Comparison of ENCODE assay signal across 8 cellular contexts in genomic region chr6:115896538-115897129, GRCh38.
DNase-seq lines count a peak whose midpoint lies in the region; ATAC-seq, FAIRE-seq and TF ChIP-seq lines count a peak whose summit lies in the region.

No MANE protein-coding gene starts in this region.

- TF ChIP-seq POLR2A in A549 (IDR thresholded peaks at IDR 0.05; ENCODE audit: low read length): no peak
- TF ChIP-seq POLR2A in erythroblast (IDR thresholded peaks at IDR 0.05; ENCODE audit: low read length): no peak

- intact Hi-C loops in activated T-helper 1 cell treated with anti-CD3 and anti-CD28 coated beads, Interleukin-12 subunit alpha, Interleukin-12 subunit beta, Interleukin-2, Interleukin-4 antibody, amounts not matched to agents 30 ng/mL and 10 ng/mL and 1 ng/mL, durations not matched to agents 14 hours and 24 hours and 36 hours (cut with micrococcal nuclease): loop anchor here (1.0 to 10.0 kb wide), 2 partner anchors 902 to 1148 kb away; no protein-coding TSS in a partner anchor

- peak; percentile 64 to 71; a peak in 5 of 6 replicates for ATAC-seq in A549
- peak; percentile 38 for ATAC-seq in HG03139 (IDR thresholded peaks at IDR 0.05; ENCODE audit: unreplicated experiment)

- peak; percentile 70 to 75 for TF ChIP-seq RAD21 in A549 (conservative IDR thresholded peaks at IDR 0.05 in 1 of 2, IDR thresholded peaks at IDR 0.05 in 1 of 2)

- no peak for FAIRE-seq in A549 (lab: Jason Lieb, UNC)

- WGBS in A549 (ENCODE audit: missing lambda C conversion rate): 43% methylated on average over 2 of the region's 2 CpGs

- no peak overlapping the region for H3K4me3 ChIP-seq in A549

- no peaks in the 10 kb centered on the region for H3K9me3 ChIP-seq in A549

- no peaks in the 10 kb centered on the region for H3K4me1 Mint-ChIP-seq in activated T-helper 1 cell treated with anti-CD3 and anti-CD28 coated beads, Interleukin-12 subunit alpha, Interleukin-12 subunit beta, Interleukin-2, Interleukin-4 antibody, amounts not matched to agents 30 ng/mL and 10 ng/mL and 1 ng/mL, durations not matched to agents 14 hours and 24 hours and 36 hours (ENCODE audit: low read depth)

- H3K4me1 ChIP-seq in A549: no peaks in the 10 kb centered on the region

- H3K27ac ChIP-seq in A549: no peak overlapping the region

- no peaks in the 10 kb centered on the region for H3K36me3 Mint-ChIP-seq in activated T-helper 1 cell treated with anti-CD3 and anti-CD28 coated beads, Interleukin-12 subunit alpha, Interleukin-12 subunit beta, Interleukin-2, Interleukin-4 antibody, amounts not matched to agents 30 ng/mL and 10 ng/mL and 1 ng/mL, durations not matched to agents 14 hours and 24 hours and 36 hours (ENCODE audit: low read depth)

- H3K9me3 Mint-ChIP-seq in activated T-helper 1 cell treated with anti-CD3 and anti-CD28 coated beads, Interleukin-12 subunit alpha, Interleukin-12 subunit beta, Interleukin-2, Interleukin-4 antibody, amounts not matched to agents 30 ng/mL and 10 ng/mL and 1 ng/mL, durations not matched to agents 14 hours and 24 hours and 36 hours: no peaks in the 10 kb centered on the region

- H3K27me3 Mint-ChIP-seq in activated T-helper 1 cell treated with anti-CD3 and anti-CD28 coated beads, Interleukin-12 subunit alpha, Interleukin-12 subunit beta, Interleukin-2, Interleukin-4 antibody, amounts not matched to agents 30 ng/mL and 10 ng/mL and 1 ng/mL, durations not matched to agents 14 hours and 24 hours and 36 hours (ENCODE audit: insufficient read depth): no peaks in the 10 kb centered on the region

- no peak for TF ChIP-seq EP300 in A549 (IDR thresholded peaks at IDR 0.05)

- H3K27ac Mint-ChIP-seq in activated T-helper 1 cell treated with anti-CD3 and anti-CD28 coated beads, Interleukin-12 subunit alpha, Interleukin-12 subunit beta, Interleukin-2, Interleukin-4 antibody, amounts not matched to agents 30 ng/mL and 10 ng/mL and 1 ng/mL, durations not matched to agents 14 hours and 24 hours and 36 hours: no peak overlapping the region

- CTCF ChIA-PET in A549 (lab: Yijun Ruan, JAX): interaction anchor here (0.6 to 1.6 kb wide), 8 partner anchors 8 to 1149 kb away, joined by 3 to 5 read pairs (median 3); no protein-coding TSS in a partner anchor

- peak; percentile 8 to 13 for DNase-seq in A549 (ENCODE audit: low read depth in 1 of 2, low spot score in 1 of 2)
- DNase-seq in OCI-M1 (lab: John Stamatoyannopoulos, UW): peak; percentile 80
- DNase-seq in erythroblast (lab: John Stamatoyannopoulos, UW): peak; percentile 10 to 52
- peak; percentile 78 for DNase-seq in pons (ENCODE audit: low spot score)
- no peak for DNase-seq in stimulated activated CD4-positive, alpha-beta T cell treated with anti-CD3 and anti-CD28 coated beads, Interleukin-2, amount 100 ng/mL, for 48 hours
- DNase-seq in activated T-helper 1 cell treated with anti-CD3 and anti-CD28 coated beads, Interleukin-12 subunit alpha, Interleukin-12 subunit beta, Interleukin-2, Interleukin-4 antibody, amounts not matched to agents 30 ng/mL and 10 ng/mL and 1 ng/mL, durations not matched to agents 14 hours and 24 hours and 36 hours (ENCODE audit: low spot score): no peak

- no peak overlapping the region for H3K4me2 ChIP-seq in A549

- no peak overlapping the region for H3K4me3 Mint-ChIP-seq in activated T-helper 1 cell treated with anti-CD3 and anti-CD28 coated beads, Interleukin-12 subunit alpha, Interleukin-12 subunit beta, Interleukin-2, Interleukin-4 antibody, amounts not matched to agents 30 ng/mL and 10 ng/mL and 1 ng/mL, durations not matched to agents 14 hours and 24 hours and 36 hours

- POLR2A ChIA-PET in A549 (lab: Yijun Ruan, JAX): no interaction called here

- TF ChIP-seq CTCF in A549 (IDR thresholded peaks at IDR 0.05) (peak; percentile 69), GM12801 (IDR thresholded peaks at IDR 0.05; ENCODE audit: extremely low read depth, insufficient read length) (peak; percentile 3)

TF ChIP-seq in A549, 52 proteins besides CTCF, POLR2A, EP300 and RAD21:
- TF ChIP-seq SREBF2 (IDR thresholded peaks at IDR 0.05): no peak
- TF ChIP-seq HES2 (IDR thresholded peaks at IDR 0.05): no peak
- TF ChIP-seq SMC3 (IDR thresholded peaks at IDR 0.05): peak; percentile 55

Comparison
In these comparisons a context has a peak if more than half of its experiments do, and no peak if none do; other contexts are left out.
1. DNase-seq: peak in A549 (2 of 2), OCI-M1 (single experiment), erythroblast (2 of 2) and pons (single experiment); none in stimulated activated CD4-positive, alpha-beta T cell treated with anti-CD3 and anti-CD28 coated beads, Interleukin-2, amount 100 ng/mL, for 48 hours (0 of 2) and activated T-helper 1 cell treated with anti-CD3 and anti-CD28 coated beads, Interleukin-12 subunit alpha, Interleukin-12 subunit beta, Interleukin-2, Interleukin-4 antibody, amounts not matched to agents 30 ng/mL and 10 ng/mL and 1 ng/mL, durations not matched to agents 14 hours and 24 hours and 36 hours (single experiment).